18 cellular contexts compared by ENCODE assay signal in the genomic region with DNA sequence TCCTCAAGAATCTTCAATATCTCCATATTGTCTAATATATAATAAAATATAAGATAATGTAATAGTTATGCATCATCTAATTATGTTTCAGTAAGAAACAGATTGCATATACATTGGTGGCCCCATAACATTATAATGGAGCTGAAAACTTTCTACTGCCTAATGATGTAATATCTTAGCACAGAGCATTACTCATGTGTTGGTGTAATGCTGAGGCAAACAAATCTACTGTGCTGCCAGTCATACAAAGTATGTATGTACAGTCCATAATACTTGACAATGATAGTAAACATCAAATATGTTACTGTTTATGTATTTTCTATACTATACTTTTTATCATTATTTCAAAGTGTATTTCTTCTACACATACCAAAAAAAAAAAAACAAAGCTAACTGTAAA.
"Had no signal": no experiment of that assay in that cellular context is flagged by ENCODE, and none has a peak within 500 bp of the region (broad histone marks: within the 10 kb centered on the region; RNA-seq: fewer than 3 reads in every experiment).

No MANE protein-coding gene starts in this region.

- H3K4me1 Mint-ChIP-seq: neural crest cell had no signal

- H3K36me3 Mint-ChIP-seq: memory B cell had no signal

- H3K27ac Mint-ChIP-seq: activated naive CD4-positive, alpha-beta T cell treated with anti-CD3 and anti-CD28 coated beads, Interleukin-2, amount 50 U/mL, for 72 hours; activated T-cell treated with anti-CD3 and anti-CD28 coated beads, Interleukin-2, amount 50 U/mL, for 72 hours; memory B cell; naive B cell; progenitor cell of endocrine pancreas; T-helper 1 cell treated with Interleukin-12 subunit alpha and Interleukin-12 subunit beta and Interleukin-4 antibody, amounts not matched to agents 30 μg/mL and 1 μg/mL, for 36 hours had no signal

- H3K4me3 Mint-ChIP-seq: activated T-cell treated with anti-CD3 and anti-CD28 coated beads, Interleukin-2, amount 50 U/mL, for 72 hours; memory B cell; naive B cell; neural crest cell; T-helper 1 cell treated with Interleukin-12 subunit alpha and Interleukin-12 subunit beta and Interleukin-4 antibody, amounts not matched to agents 30 μg/mL and 1 μg/mL, for 36 hours had no signal

- H3K9me3 ChIP-seq: adrenal gland, mucosa of descending colon, right atrium auricular region had no signal

- H3K27ac ChIP-seq: adrenal gland, cardiac muscle cell, epithelial cell of prostate, right atrium auricular region, tibial artery had no signal

- H3K4me3 ChIP-seq: adrenal gland, cardiac muscle cell, mucosa of descending colon, right atrium auricular region, tibial artery had no signal

- ATAC-seq: activated CD4-positive, CD25-positive, alpha-beta regulatory T cell treated with anti-CD3 and anti-CD28 coated beads, Interleukin-2, amount 50 U/mL, for 24 hours; activated naive CD4-positive, alpha-beta T cell treated with anti-CD3 and anti-CD28 coated beads, Interleukin-2, amount 50 U/mL, for 72 hours; activated T-cell treated with anti-CD3 and anti-CD28 coated beads, Interleukin-2, amount 50 U/mL, for 72 hours; mucosa of descending colon; stimulated activated naive CD8-positive, alpha-beta T cell treated with anti-CD3 and anti-CD28 coated beads, Interleukin-15, Interleukin-2, amounts not matched to agents 100 U/mL and 50 U/mL, for 24 hours had no signal

- H3K27me3 ChIP-seq: adrenal gland, cardiac muscle cell, right atrium auricular region, tibial artery had no signal

- H3K4me1 ChIP-seq: adrenal gland, right atrium auricular region, tibial artery had no signal

- H3K27me3 Mint-ChIP-seq: memory B cell, naive B cell, progenitor cell of endocrine pancreas had no signal

- H3K36me3 ChIP-seq: adrenal gland, cardiac muscle cell, right atrium auricular region had no signal

- DNase-seq: activated effector memory CD4-positive, alpha-beta T cell treated with anti-CD3 and anti-CD28 coated beads, Interleukin-2, amount 50 U/mL, for 16 hours; activated T-cell treated with anti-CD3 and anti-CD28 coated beads, Interleukin-2, amount 50 U/mL, for 72 hours; adrenal gland; mucosa of descending colon; naive B cell; stimulated activated CD4-positive, alpha-beta T cell treated with anti-CD3 and anti-CD28 coated beads, Interleukin-2, amount 100 ng/mL, for 24 hours; stimulated activated naive CD8-positive, alpha-beta T cell treated with anti-CD3 and anti-CD28 coated beads, Interleukin-15, Interleukin-2, amounts not matched to agents 100 U/mL and 50 U/mL, for 24 hours; substantia nigra; tibial artery had no signal
